ENCODE assay signal across 14 cellular contexts in genomic region chr2:9163306-9164111, GRCh38. TPM values are rescaled to one million over a fixed set of nuclear protein-coding genes. Genes with fewer than 3 reads are reported as not detected.
DNase-seq lines count a peak whose midpoint lies in the region; ATAC-seq and TF ChIP-seq lines count a peak whose summit lies in the region.
"Had no signal": no experiment of that assay in that cellular context is flagged by ENCODE, and none has a peak within 500 bp of the region (broad histone marks: within the 10 kb centered on the region; RNA-seq: fewer than 3 reads in every experiment).

No MANE protein-coding gene starts in this region.

- H4K20me1 ChIP-seq in fibroblast of lung (ENCODE audit: control insufficient read depth, extremely low read depth, insufficient read depth, low read length) = no peaks in the 10 kb centered on the region

- no peak overlapping the region for H3K4me2 ChIP-seq in fibroblast of lung (ENCODE audit: extremely low read depth, insufficient read depth, low read length)
- H3K4me2 ChIP-seq in mesenchymal stem cell (ENCODE audit: low read length, poor library complexity, severe bottlenecking) = no peak overlapping the region

- no peaks in the 10 kb centered on the region for H3K9me3 ChIP-seq in adipocyte (ENCODE audit: control insufficient read depth, low read length)
- H3K9me3 ChIP-seq in fibroblast of lung (ENCODE audit: control insufficient read depth, insufficient read depth, low read depth, low read length) = no peaks in the 10 kb centered on the region
- H3K9me3 ChIP-seq in mesenchymal stem cell (ENCODE audit: control insufficient read depth, low read length) = no peaks in the 10 kb centered on the region
- H3K9me3 ChIP-seq: ovary had no signal

- H3K27ac ChIP-seq in fibroblast of lung (ENCODE audit: insufficient read depth, low read length) = no peak overlapping the region
- H3K27ac ChIP-seq in mesenchymal stem cell (ENCODE audit: low read length, poor library complexity, severe bottlenecking) = no peak overlapping the region
- H3K27ac ChIP-seq: ovary had no signal

- CTCF ChIA-PET in activated CD8-positive, alpha-beta T cell treated with anti-CD3 and anti-CD28 coated beads, Interleukin-2, amount 10 ng/mL, durations not matched to agents 7 days and 5 days (lab: Charles Lee) = no interaction called here

- H3K4me3 ChIP-seq in adipocyte (ENCODE audit: low read length) (no peak overlapping the region), fibroblast of lung (replicated peaks in 1 of 4; ENCODE audit: control extremely low read depth in 1 of 4, insufficient read depth in 1 of 4, low read depth in 3 of 4, low read length in 4 of 4) (no peak overlapping the region), mesenchymal stem cell (ENCODE audit: insufficient read depth in 1 of 2, low read depth in 1 of 2, low read length in 2 of 2) (no peak overlapping the region)
- H3K4me3 ChIP-seq: ovary had no signal

- no peak overlapping the region for H3K27ac Mint-ChIP-seq in activated CD8-positive, alpha-beta T cell treated with anti-CD3 and anti-CD28 coated beads, Interleukin-2, amount 10 ng/mL, durations not matched to agents 7 days and 5 days
- H3K27ac Mint-ChIP-seq: activated CD4-positive, alpha-beta T cell treated with anti-CD3 and anti-CD28 coated beads, Interleukin-2, amount 10 ng/mL, durations not matched to agents 24 days and 14 days had no signal

- H3K36me3 Mint-ChIP-seq in activated CD8-positive, alpha-beta T cell treated with anti-CD3 and anti-CD28 coated beads, Interleukin-2, amount 10 ng/mL, durations not matched to agents 7 days and 5 days (ENCODE audit: low read depth) = no peaks in the 10 kb centered on the region

- H2AFZ ChIP-seq in fibroblast of lung (ENCODE audit: low read length) (no peak overlapping the region), mesenchymal stem cell (ENCODE audit: low read depth, low read length) (no peak overlapping the region)

- H4K91ac ChIP-seq in mesenchymal stem cell (ENCODE audit: low read length) = no peak overlapping the region

- H3K36me3 ChIP-seq in adipocyte (ENCODE audit: control insufficient read depth, insufficient read depth, low read length, severe bottlenecking) (no peaks in the 10 kb centered on the region), fibroblast of lung (ENCODE audit: control insufficient read depth, insufficient read depth, low read length) (no peaks in the 10 kb centered on the region), mesenchymal stem cell (ENCODE audit: control insufficient read depth in 1 of 2, insufficient read depth in 2 of 2, low read depth in 1 of 2, low read length in 2 of 2) (no peaks in the 10 kb centered on the region)
- H3K36me3 ChIP-seq: ovary had no signal

- H2BK5ac ChIP-seq in mesenchymal stem cell (ENCODE audit: low read depth, low read length, poor library complexity, severe bottlenecking) = no peak overlapping the region

- peaks cover 22% of the 10 kb centered on the region for H3K4me1 ChIP-seq in adipocyte (ENCODE audit: control insufficient read depth, insufficient read depth, low read length)
- H3K4me1 ChIP-seq in fibroblast of lung (ENCODE audit: control insufficient read depth, extremely low read depth, insufficient read depth, low read length) = peaks cover 7% of the 10 kb centered on the region
- peaks cover 5% of the 10 kb centered on the region for H3K4me1 ChIP-seq in mesenchymal stem cell (ENCODE audit: control insufficient read depth, insufficient read depth, low read depth, low read length)

- no peak overlapping the region for H2BK15ac ChIP-seq in mesenchymal stem cell (ENCODE audit: low read depth, poor library complexity, severe bottlenecking)

- no peaks in the 10 kb centered on the region for H3K27me3 Mint-ChIP-seq in activated CD8-positive, alpha-beta T cell treated with anti-CD3 and anti-CD28 coated beads, Interleukin-2, amount 10 ng/mL, durations not matched to agents 7 days and 5 days (ENCODE audit: low read depth)
- H3K27me3 Mint-ChIP-seq: activated CD4-positive, alpha-beta T cell treated with anti-CD3 and anti-CD28 coated beads, Interleukin-2, amount 10 ng/mL, durations not matched to agents 24 days and 14 days had no signal

- no peak overlapping the region for H2BK120ac ChIP-seq in mesenchymal stem cell (ENCODE audit: low read depth, low read length)

- no peak overlapping the region for H3K14ac ChIP-seq in mesenchymal stem cell (ENCODE audit: low read length in 2 of 2)

- H3K18ac ChIP-seq in mesenchymal stem cell (ENCODE audit: low read depth in 1 of 2, low read length in 2 of 2) = no peak overlapping the region

- H3K23ac ChIP-seq in mesenchymal stem cell (ENCODE audit: low read length in 2 of 2) = no peak overlapping the region

- H3K4ac ChIP-seq in mesenchymal stem cell (ENCODE audit: low read depth in 1 of 2, low read length in 2 of 2) = no peak overlapping the region

- H3K79me1 ChIP-seq in mesenchymal stem cell (replicated peaks; ENCODE audit: low read length, poor library complexity, severe bottlenecking) = no peaks in the 10 kb centered on the region

- H2BK12ac ChIP-seq in mesenchymal stem cell (ENCODE audit: low read length in 2 of 2) = no peak overlapping the region

- DNase-seq in GM04504 (ENCODE audit: low read depth) (peak; percentile 48), adipocyte (ENCODE audit: low read depth) (peak; percentile 80), fibroblast of lung (ENCODE audit: low read depth in 2 of 2) (peak; percentile 59 to 79), stromal cell of bone marrow (ENCODE audit: low read depth) (peak; percentile 55), NCI-H82 (lab: John Stamatoyannopoulos, UW) (no peak), mesenchymal stem cell (no peak)
- DNase-seq in activated CD8-positive, alpha-beta T cell treated with anti-CD3 and anti-CD28 coated beads, Interleukin-2, amount 10 ng/mL, durations not matched to agents 7 days and 5 days = no peak
- DNase-seq in activated CD4-positive, alpha-beta T cell treated with anti-CD3 and anti-CD28 coated beads for 1 hour = no peak
- DNase-seq: activated CD4-positive, alpha-beta T cell treated with anti-CD3 and anti-CD28 coated beads, Interleukin-2, amount 10 ng/mL, durations not matched to agents 24 days and 14 days; anterior cingulate cortex; C1 segment of cervical spinal cord; MV-4-11; ovary; SHP77 treated with DMSO at 0.1 percent for 48 hours had no signal

- no peak for ATAC-seq in activated CD8-positive, alpha-beta T cell treated with anti-CD3 and anti-CD28 coated beads, Interleukin-2, amount 10 ng/mL, durations not matched to agents 7 days and 5 days

- WGBS in mesenchymal stem cell = 81% methylated on average over 7 of the region's 8 CpGs

- POLR2A ChIA-PET in activated CD8-positive, alpha-beta T cell treated with anti-CD3 and anti-CD28 coated beads, Interleukin-2, amount 10 ng/mL, durations not matched to agents 7 days and 5 days (lab: Charles Lee) = no interaction called here

- no peak overlapping the region for H4K8ac ChIP-seq in mesenchymal stem cell (ENCODE audit: low read length)

- no peaks in the 10 kb centered on the region for H3K9me3 Mint-ChIP-seq in activated CD8-positive, alpha-beta T cell treated with anti-CD3 and anti-CD28 coated beads, Interleukin-2, amount 10 ng/mL, durations not matched to agents 7 days and 5 days (ENCODE audit: insufficient read depth)
- H3K9me3 Mint-ChIP-seq: activated CD4-positive, alpha-beta T cell treated with anti-CD3 and anti-CD28 coated beads, Interleukin-2, amount 10 ng/mL, durations not matched to agents 24 days and 14 days had no signal

- TF ChIP-seq CTCF in fibroblast of lung (conservative IDR thresholded peaks at IDR 0.05 in 1 of 2, IDR thresholded peaks at IDR 0.05 in 1 of 2; ENCODE audit: low read depth in 1 of 2, low read length in 2 of 2) = no peak

- H2AK5ac ChIP-seq in mesenchymal stem cell (ENCODE audit: low read length, severe bottlenecking) = no peak overlapping the region

- H3K27me3 ChIP-seq in adipocyte (replicated peaks; ENCODE audit: control insufficient read depth, insufficient read depth, low read length) (no peaks in the 10 kb centered on the region), fibroblast of lung (ENCODE audit: control insufficient read depth, insufficient read depth, low read length) (no peaks in the 10 kb centered on the region), mesenchymal stem cell (ENCODE audit: control insufficient read depth in 1 of 2, insufficient read depth in 1 of 2, low read length in 2 of 2) (no peaks in the 10 kb centered on the region)
- H3K27me3 ChIP-seq: ovary had no signal

- H3K9ac ChIP-seq in adipocyte (ENCODE audit: low read length) (peak overlapping the region; percentile 54), fibroblast of lung (ENCODE audit: insufficient read depth, low read length) (no peak overlapping the region), mesenchymal stem cell (ENCODE audit: low read length) (no peak overlapping the region)

- no peaks in the 10 kb centered on the region for H3K79me2 ChIP-seq in fibroblast of lung (ENCODE audit: control insufficient read depth, insufficient read depth, low read length)

- no peaks in the 10 kb centered on the region for H3K4me1 Mint-ChIP-seq in activated CD8-positive, alpha-beta T cell treated with anti-CD3 and anti-CD28 coated beads, Interleukin-2, amount 10 ng/mL, durations not matched to agents 7 days and 5 days (ENCODE audit: low read depth)
- H3K4me1 Mint-ChIP-seq: activated CD4-positive, alpha-beta T cell treated with anti-CD3 and anti-CD28 coated beads, Interleukin-2, amount 10 ng/mL, durations not matched to agents 24 days and 14 days had no signal

- H3K4me3 Mint-ChIP-seq in activated CD8-positive, alpha-beta T cell treated with anti-CD3 and anti-CD28 coated beads, Interleukin-2, amount 10 ng/mL, durations not matched to agents 7 days and 5 days = no peak overlapping the region
- H3K4me3 Mint-ChIP-seq: activated CD4-positive, alpha-beta T cell treated with anti-CD3 and anti-CD28 coated beads, Interleukin-2, amount 10 ng/mL, durations not matched to agents 24 days and 14 days had no signal

RNA-seq across cellular contexts. Expression of gene ASAP2, which starts 43.1 kb away (rescaled TPM):
- total RNA-seq in fibroblast of lung = 16.4 and 19.2 TPM in 2 replicates
- 19.9 and 24.0 TPM in 2 replicates for polyA plus RNA-seq in fibroblast of lung
- polyA plus RNA-seq in fibroblast of lung (2012) = 10.2 and 11.4 TPM in 2 replicates
- 10.2 and 14.3 TPM in 2 replicates for polyA minus RNA-seq in fibroblast of lung (ENCODE audit: low replicate concordance)
- not detected for total RNA-seq in activated CD8-positive, alpha-beta T cell treated with anti-CD3 and anti-CD28 coated beads, Interleukin-2, amount 10 ng/mL, durations not matched to agents 7 days and 5 days
- 27.5 TPM for polyA plus RNA-seq in mesenchymal stem cell (2013, experiment 1 of 2)
- 23.9 TPM for polyA plus RNA-seq in mesenchymal stem cell (2013, experiment 2 of 2)

Comparison
In these comparisons a context has a peak if more than half of its experiments do, and no peak if none do; other contexts are left out.
1. DNase-seq: peak in GM04504 (single experiment), adipocyte (single experiment), fibroblast of lung (2 of 2) and stromal cell of bone marrow (single experiment); none in activated CD8-positive, alpha-beta T cell treated with anti-CD3 and anti-CD28 coated beads, Interleukin-2, amount 10 ng/mL, durations not matched to agents 7 days and 5 days (single experiment), NCI-H82 (single experiment), activated CD4-positive, alpha-beta T cell treated with anti-CD3 and anti-CD28 coated beads for 1 hour (single experiment) and mesenchymal stem cell (single experiment).
2. RNA of gene ASAP2, which starts 43.1 kb away (total RNA-seq): 16.4 to 19.2 TPM in fibroblast of lung; not detected in activated CD8-positive, alpha-beta T cell treated with anti-CD3 and anti-CD28 coated beads, Interleukin-2, amount 10 ng/mL, durations not matched to agents 7 days and 5 days; every median in the first group is over 10 times any median in the second.